Comparison of ENCODE assay signal across 8 cellular contexts in genomic region chr7:107890493-107890961, GRCh38. TPM values are rescaled to one million over a fixed set of nuclear protein-coding genes. Genes with fewer than 3 reads are reported as not detected.
A peak's percentile ranks its signal among the peaks of the same experiment; 100 is the strongest.
DNase-seq lines count a peak whose midpoint lies in the region; ATAC-seq, FAIRE-seq and TF ChIP-seq lines count a peak whose summit lies in the region.

No MANE protein-coding gene starts in this region.

- no peak for FAIRE-seq in frontal cortex (lab: Jason Lieb, UNC)
- FAIRE-seq in GM12891 (lab: Jason Lieb, UNC), result no peak

- H3K9ac ChIP-seq in rectal smooth muscle tissue (ENCODE audit: low read length), result peak overlapping the region; percentile 52

- H3K27me3 Mint-ChIP-seq in T-helper 17 cell, result peaks cover 4% of the 10 kb centered on the region

- peaks cover 25% of the 10 kb centered on the region for H3K4me1 ChIP-seq in rectal smooth muscle tissue (ENCODE audit: control insufficient read depth, insufficient read depth, low read length)

- no peaks in the 10 kb centered on the region for H3K27me3 ChIP-seq in rectal smooth muscle tissue (ENCODE audit: control insufficient read depth, insufficient read depth, low read length)

- peak overlapping the region; percentile 100 for H3K4me3 Mint-ChIP-seq in T-helper 17 cell

- no peak for TF ChIP-seq POLR2A in GM12891 (IDR thresholded peaks at IDR 0.05; ENCODE audit: low read depth, low read length)

- peaks cover 12% of the 10 kb centered on the region for H3K36me3 Mint-ChIP-seq in T-helper 17 cell (ENCODE audit: low read depth)

- peak overlapping the region; percentile 99 for H3K4me3 ChIP-seq in rectal smooth muscle tissue (ENCODE audit: low read length)

- H3K36me3 ChIP-seq in rectal smooth muscle tissue (ENCODE audit: control insufficient read depth, insufficient read depth, low read length), result no peaks in the 10 kb centered on the region

- DNase-seq in NCI-H146 (lab: John Stamatoyannopoulos, UW), result peak; percentile 31
- no peak for DNase-seq in NCI-H146 treated with DMSO at 0.1 percent for 48 hours (lab: John Stamatoyannopoulos, UW; ENCODE audit: unreplicated experiment)
- no peak for DNase-seq in T-helper 17 cell
- DNase-seq in frontal cortex (ENCODE audit: low spot score in 2 of 2), result peak; percentile 33
- no peak for DNase-seq in KG1 (lab: John Stamatoyannopoulos, UW)
- no peak for DNase-seq in GM12891 (ENCODE audit: insufficient read length, low spot score)

- peak overlapping the region; percentile 99 for H3K27ac Mint-ChIP-seq in T-helper 17 cell

- H3K4me1 Mint-ChIP-seq in T-helper 17 cell, result peaks cover 37% of the 10 kb centered on the region

- peak overlapping the region; percentile 97 for H3K27ac ChIP-seq in rectal smooth muscle tissue (ENCODE audit: low read depth, low read length)

- no peaks in the 10 kb centered on the region for H3K9me3 ChIP-seq in T-helper 17 cell (ENCODE audit: control insufficient read depth, low read length, poor library complexity, severe bottlenecking)

- ATAC-seq in HG02852 (IDR thresholded peaks at IDR 0.05; ENCODE audit: unreplicated experiment), result peak; percentile 6
- ATAC-seq in T-helper 17 cell, result peak; percentile 20

TF ChIP-seq in GM12891, 5 proteins besides CTCF, POLR2A, EP300 and RAD21:
- no peak for TF ChIP-seq SPI1 (IDR thresholded peaks at IDR 0.05; ENCODE audit: low read depth, low read length)
- no peak for TF ChIP-seq POU2F2 (IDR thresholded peaks at IDR 0.05; ENCODE audit: low read depth, low read length)
- no peak for TF ChIP-seq TAF1 (IDR thresholded peaks at IDR 0.05; ENCODE audit: low read depth, low read length)
- TF ChIP-seq PAX5 (IDR thresholded peaks at IDR 0.05; ENCODE audit: insufficient read depth, low read length, severe bottlenecking), result no peak
- TF ChIP-seq POLR2AphosphoS5 (IDR thresholded peaks at IDR 0.05; ENCODE audit: low read depth, low read length), result no peak
TF ChIP-seq in GM12891: peak in this region for 0.

RNA-seq across cellular contexts. Expression of gene DLD, which starts 0.5 kb away (rescaled TPM):
- 10 to 100 TPM; 49.4 to 64.5 TPM for total RNA-seq in T-helper 17 cell
- total RNA-seq in frontal cortex, result 54.6 TPM
- polyA plus RNA-seq in GM12891 (2012; ENCODE audit: low read depth, missing spikeins), result 105 TPM

Comparison
In these comparisons a context has a peak if more than half of its experiments do, and no peak if none do; other contexts are left out.
1. DNase-seq: peak in NCI-H146 (single experiment) and frontal cortex (2 of 2); none in NCI-H146 treated with DMSO at 0.1 percent for 48 hours (single experiment), T-helper 17 cell (0 of 3), KG1 (single experiment) and GM12891 (single experiment).